Comparison of ENCODE assay signal across 25 cellular contexts in the genomic region with DNA sequence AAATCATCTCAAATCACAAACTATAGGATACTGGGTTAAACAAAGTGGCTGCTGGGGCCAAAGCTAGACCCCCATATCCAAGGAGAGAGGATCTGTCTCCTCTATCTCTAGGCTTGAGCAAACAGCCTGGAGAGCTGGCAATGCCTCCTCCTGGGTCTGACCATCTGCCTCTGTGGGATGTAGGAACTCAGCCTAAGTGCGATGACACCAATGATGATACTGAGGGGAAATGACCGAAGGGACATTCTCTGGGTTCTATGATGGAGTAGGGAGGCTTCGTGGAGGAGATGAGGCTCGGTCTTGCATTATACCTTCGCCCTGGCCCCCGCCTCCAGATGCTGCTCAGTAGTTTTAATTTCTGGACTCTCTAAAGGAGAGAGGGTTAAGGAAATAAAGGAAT. TPM values are rescaled to one million over a fixed set of nuclear protein-coding genes. Genes with fewer than 3 reads are reported as not detected.
A peak's percentile ranks its signal among the peaks of the same experiment; 100 is the strongest.
DNase-seq lines count a peak whose midpoint lies in the region; ATAC-seq and TF ChIP-seq lines count a peak whose summit lies in the region.
"Had no signal": no experiment of that assay in that cellular context is flagged by ENCODE, and none has a peak within 500 bp of the region (broad histone marks: within the 10 kb centered on the region; RNA-seq: fewer than 3 reads in every experiment).

No MANE protein-coding gene starts in this region.

- peak overlapping the region; percentile 99 for H3K27ac Mint-ChIP-seq in activated T-cell treated with anti-CD3 and anti-CD28 coated beads, Interleukin-2, amount 50 U/mL, for 24 hours
- H3K27ac Mint-ChIP-seq in activated T-helper 2 cell treated with anti-CD3 and anti-CD28 coated beads, Interferon-gamma antibody, Interleukin-2, Interleukin-4, amounts not matched to agents 10 μg/mL and 5 μg/mL and 100 μg/mL, durations not matched to agents 14 hours and 24 hours and 36 hours: peak overlapping the region; percentile 97
- H3K27ac Mint-ChIP-seq: endodermal cell, GM23338, type B pancreatic cell had no signal

- ATAC-seq in SK-N-SH treated with all-trans-retinoic acid at 6 μM for 48 hours: no peak
- ATAC-seq: esophagus mucosa, foreskin keratinocyte, GM23338, right cardiac atrium had no signal

- H2AFZ ChIP-seq in KMS-11 (ENCODE audit: low read depth): no peak overlapping the region
- H2AFZ ChIP-seq: GM23338 had no signal

- peak overlapping the region; percentile 94 for H3K4me2 ChIP-seq in KMS-11
- H3K4me2 ChIP-seq: GM23338 had no signal

- no peaks in the 10 kb centered on the region for H4K20me1 ChIP-seq in KMS-11 (ENCODE audit: insufficient read depth)

- no peak for DNase-seq in activated T-cell treated with anti-CD3 and anti-CD28 coated beads, Interleukin-2, amount 50 U/mL, for 24 hours
- no peak for DNase-seq in activated T-cell treated with anti-CD3 and anti-CD28 coated beads, Interleukin-2, amount 50 U/mL, for 1 hour
- no peak for DNase-seq in activated T-helper 2 cell treated with anti-CD3 and anti-CD28 coated beads, Interferon-gamma antibody, Interleukin-2, Interleukin-4, amounts not matched to agents 10 μg/mL and 5 μg/mL and 100 μg/mL, durations not matched to agents 14 hours and 24 hours and 36 hours (ENCODE audit: low spot score)
- DNase-seq in tibial artery: no peak
- DNase-seq: ACHN; BE2C; CD8-positive, alpha-beta memory T cell; endodermal cell; foreskin keratinocyte; KBM-7; MG63; NCI-H2029; NCI-H526; right cardiac atrium; Right ventricle myocardium superior; spleen had no signal

- no peaks in the 10 kb centered on the region for H3K9me3 ChIP-seq in tibial artery
- H3K9me3 ChIP-seq: ascending aorta, BE2C, MG63, spleen had no signal

- H3K4me1 ChIP-seq in KMS-11 (ENCODE audit: low read depth, poor library complexity, severe bottlenecking) (peaks cover 63% of the 10 kb centered on the region), tibial artery (peaks cover 0 to 54% (median 29%) of the 10 kb centered on the region in 4 donors)
- H3K4me1 ChIP-seq: BE2C had no signal

- H3K27ac ChIP-seq in KMS-11: peak overlapping the region; percentile 94
- no peak overlapping the region for H3K27ac ChIP-seq in tibial artery
- H3K27ac ChIP-seq: foreskin keratinocyte had no signal

- H3K4me3 Mint-ChIP-seq in activated T-cell treated with anti-CD3 and anti-CD28 coated beads, Interleukin-2, amount 50 U/mL, for 24 hours: no peak overlapping the region
- H3K4me3 Mint-ChIP-seq in activated T-helper 2 cell treated with anti-CD3 and anti-CD28 coated beads, Interferon-gamma antibody, Interleukin-2, Interleukin-4, amounts not matched to agents 10 μg/mL and 5 μg/mL and 100 μg/mL, durations not matched to agents 14 hours and 24 hours and 36 hours (ENCODE audit: low read depth): no peak overlapping the region
- H3K4me3 Mint-ChIP-seq: CD8-positive, alpha-beta memory T cell; endodermal cell; GM23338; type B pancreatic cell had no signal

- no peaks in the 10 kb centered on the region for H3K27me3 Mint-ChIP-seq in activated T-cell treated with anti-CD3 and anti-CD28 coated beads, Interleukin-2, amount 50 U/mL, for 24 hours
- no peaks in the 10 kb centered on the region for H3K27me3 Mint-ChIP-seq in activated T-helper 2 cell treated with anti-CD3 and anti-CD28 coated beads, Interferon-gamma antibody, Interleukin-2, Interleukin-4, amounts not matched to agents 10 μg/mL and 5 μg/mL and 100 μg/mL, durations not matched to agents 14 hours and 24 hours and 36 hours (ENCODE audit: low read depth)
- H3K27me3 Mint-ChIP-seq: activated naive CD8-positive, alpha-beta T cell; CD8-positive, alpha-beta memory T cell; type B pancreatic cell had no signal

- peaks cover 58% of the 10 kb centered on the region for H3K36me3 Mint-ChIP-seq in activated T-cell treated with anti-CD3 and anti-CD28 coated beads, Interleukin-2, amount 50 U/mL, for 24 hours (ENCODE audit: low read depth)
- peaks cover 42% of the 10 kb centered on the region for H3K36me3 Mint-ChIP-seq in activated T-helper 2 cell treated with anti-CD3 and anti-CD28 coated beads, Interferon-gamma antibody, Interleukin-2, Interleukin-4, amounts not matched to agents 10 μg/mL and 5 μg/mL and 100 μg/mL, durations not matched to agents 14 hours and 24 hours and 36 hours (ENCODE audit: low read depth)

- H3K36me3 ChIP-seq in KMS-11 (ENCODE audit: insufficient read depth) (no peaks in the 10 kb centered on the region), tibial artery (peaks cover 9 to 21% (median 14%) of the 10 kb centered on the region in 3 donors)
- H3K36me3 ChIP-seq: MG63 had no signal

- no peaks in the 10 kb centered on the region for H3K27me3 ChIP-seq in KMS-11 (ENCODE audit: insufficient read depth, low read depth)
- H3K27me3 ChIP-seq in tibial artery: no peaks in the 10 kb centered on the region
- H3K27me3 ChIP-seq: ascending aorta, BE2C, foreskin keratinocyte, MG63, spleen had no signal

- H3K4me1 Mint-ChIP-seq in activated T-cell treated with anti-CD3 and anti-CD28 coated beads, Interleukin-2, amount 50 U/mL, for 24 hours (ENCODE audit: low read depth): peaks cover 53% of the 10 kb centered on the region
- peaks cover 50% of the 10 kb centered on the region for H3K4me1 Mint-ChIP-seq in activated T-helper 2 cell treated with anti-CD3 and anti-CD28 coated beads, Interferon-gamma antibody, Interleukin-2, Interleukin-4, amounts not matched to agents 10 μg/mL and 5 μg/mL and 100 μg/mL, durations not matched to agents 14 hours and 24 hours and 36 hours (ENCODE audit: low read depth)
- H3K4me1 Mint-ChIP-seq: CD8-positive, alpha-beta memory T cell; GM23338 had no signal

- H3K4me3 ChIP-seq in KMS-11 (IDR thresholded peaks at IDR 0.05; ENCODE audit: insufficient read depth, low read depth, low read length) (no peak overlapping the region), tibial artery (no peak overlapping the region)
- H3K4me3 ChIP-seq: ascending aorta, GM23338, MG63, spleen had no signal

- H3K9ac ChIP-seq in KMS-11: peak overlapping the region; percentile 65; the same call in 1 of the 2 replicates

- no peaks in the 10 kb centered on the region for H3K79me2 ChIP-seq in KMS-11 (ENCODE audit: insufficient read depth, low read depth)

- intact Hi-C loops in activated T-helper 2 cell treated with anti-CD3 and anti-CD28 coated beads, Interferon-gamma antibody, Interleukin-2, Interleukin-4, amounts not matched to agents 10 μg/mL and 5 μg/mL and 100 μg/mL, durations not matched to agents 14 hours and 24 hours and 36 hours (cut with micrococcal nuclease): loop anchor here (10.0 kb wide), 2 partner anchors 222 to 352 kb away; no protein-coding TSS in a partner anchor
- intact Hi-C loops in tibial artery (cut with DNase I; ENCODE audit: low total_unique reads): no loop called here

- TF ChIP-seq CTCF in KMS-11 (conservative IDR thresholded peaks at IDR 0.05; ENCODE audit: low read depth, low read length) (no peak), tibial artery (IDR thresholded peaks at IDR 0.05) (no peak)

- no peaks in the 10 kb centered on the region for H3K9me3 Mint-ChIP-seq in activated T-cell treated with anti-CD3 and anti-CD28 coated beads, Interleukin-2, amount 50 U/mL, for 24 hours
- no peaks in the 10 kb centered on the region for H3K9me3 Mint-ChIP-seq in activated T-helper 2 cell treated with anti-CD3 and anti-CD28 coated beads, Interferon-gamma antibody, Interleukin-2, Interleukin-4, amounts not matched to agents 10 μg/mL and 5 μg/mL and 100 μg/mL, durations not matched to agents 14 hours and 24 hours and 36 hours
- H3K9me3 Mint-ChIP-seq: CD8-positive, alpha-beta memory T cell; endodermal cell; GM23338; type B pancreatic cell had no signal

TF ChIP-seq in SK-N-SH treated with all-trans-retinoic acid at 6 μM for 48 hours, 23 proteins besides CTCF, POLR2A, EP300 and RAD21:
- TF ChIP-seq, protein P1, sequence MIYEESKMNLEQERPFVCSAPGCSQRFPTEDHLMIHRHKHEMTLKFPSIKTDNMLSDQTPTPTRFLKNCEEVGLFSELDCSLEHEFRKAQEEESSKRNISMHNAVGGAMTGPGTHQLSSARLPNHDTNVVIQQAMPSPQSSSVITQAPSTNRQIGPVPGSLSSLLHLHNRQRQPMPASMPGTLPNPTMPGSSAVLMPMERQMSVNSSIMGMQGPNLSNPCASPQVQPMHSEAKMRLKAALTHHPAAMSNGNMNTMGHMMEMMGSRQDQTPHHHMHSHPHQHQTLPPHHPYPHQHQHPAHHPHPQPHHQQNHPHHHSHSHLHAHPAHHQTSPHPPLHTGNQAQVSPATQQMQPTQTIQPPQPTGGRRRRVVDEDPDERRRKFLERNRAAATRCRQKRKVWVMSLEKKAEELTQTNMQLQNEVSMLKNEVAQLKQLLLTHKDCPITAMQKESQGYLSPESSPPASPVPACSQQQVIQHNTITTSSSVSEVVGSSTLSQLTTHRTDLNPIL (CRISPR knock-in tag; IDR thresholded peaks at IDR 0.05; ENCODE audit: low read depth): no peak
- TF ChIP-seq ZC3H10 (CRISPR knock-in tag; IDR thresholded peaks at IDR 0.05): no peak
TF ChIP-seq in SK-N-SH treated with all-trans-retinoic acid at 6 μM for 48 hours: peak in this region for 0.

RNA-seq across cellular contexts. Expression of a gene that starts 9.3 kb away (rescaled TPM):
- 4.7 and 4.8 TPM in 2 replicates for total RNA-seq in activated T-helper 2 cell treated with anti-CD3 and anti-CD28 coated beads, Interferon-gamma antibody, Interleukin-2, Interleukin-4, amounts not matched to agents 10 μg/mL and 5 μg/mL and 100 μg/mL, durations not matched to agents 14 hours and 24 hours and 36 hours
- total RNA-seq: ascending aorta had no signal

RNA-seq across cellular contexts. Expression of a gene that starts 18.2 kb away (rescaled TPM):
- total RNA-seq in activated T-helper 2 cell treated with anti-CD3 and anti-CD28 coated beads, Interferon-gamma antibody, Interleukin-2, Interleukin-4, amounts not matched to agents 10 μg/mL and 5 μg/mL and 100 μg/mL, durations not matched to agents 14 hours and 24 hours and 36 hours: 7.7 and 8.3 TPM in 2 replicates

RNA-seq across cellular contexts. Expression of a gene that starts 23.4 kb away (rescaled TPM):
- 48.3 and 53.6 TPM in 2 replicates for total RNA-seq in activated T-helper 2 cell treated with anti-CD3 and anti-CD28 coated beads, Interferon-gamma antibody, Interleukin-2, Interleukin-4, amounts not matched to agents 10 μg/mL and 5 μg/mL and 100 μg/mL, durations not matched to agents 14 hours and 24 hours and 36 hours

RNA-seq across cellular contexts. Expression of a gene that starts 26.2 kb away (rescaled TPM):
- total RNA-seq in activated T-helper 2 cell treated with anti-CD3 and anti-CD28 coated beads, Interferon-gamma antibody, Interleukin-2, Interleukin-4, amounts not matched to agents 10 μg/mL and 5 μg/mL and 100 μg/mL, durations not matched to agents 14 hours and 24 hours and 36 hours: 29.8 and 35.8 TPM in 2 replicates

RNA-seq across cellular contexts. Expression of a gene that starts 30.1 kb away (rescaled TPM):
- total RNA-seq in activated T-helper 2 cell treated with anti-CD3 and anti-CD28 coated beads, Interferon-gamma antibody, Interleukin-2, Interleukin-4, amounts not matched to agents 10 μg/mL and 5 μg/mL and 100 μg/mL, durations not matched to agents 14 hours and 24 hours and 36 hours: 2.1 and 4.2 TPM in 2 replicates
- total RNA-seq: ascending aorta, cardiac septum, foreskin keratinocyte, GM23338, right cardiac atrium, Right ventricle myocardium superior, subcutaneous adipose tissue had no signal
